1 cellular context compared by ENCODE assay signal in the genomic region with DNA sequence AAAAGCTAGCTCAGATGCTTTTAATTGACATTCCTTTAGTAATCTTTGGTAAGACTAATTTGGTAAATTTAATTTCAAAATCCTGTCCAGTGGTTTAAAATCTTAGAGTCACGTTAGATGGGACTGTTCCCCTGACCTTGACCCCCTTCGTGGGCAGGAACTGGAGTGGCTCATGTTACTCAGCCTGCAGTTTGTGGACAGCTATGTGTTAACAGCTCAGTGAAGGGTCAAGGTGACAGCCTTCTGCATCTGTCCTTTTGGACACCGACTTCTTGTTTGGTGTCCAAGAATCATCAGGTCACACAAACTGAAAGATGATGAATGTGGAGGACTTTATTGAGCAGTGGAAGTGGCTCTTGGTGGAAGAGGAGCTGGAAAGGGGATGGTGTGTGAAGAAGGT.
TF ChIP-seq lines count a peak whose summit lies in the region.

No MANE protein-coding gene starts in this region.

TF ChIP-seq in HepG2, 621 proteins besides CTCF, POLR2A, EP300 and RAD21:
- TF ChIP-seq JDP2 (CRISPR knock-in tag; IDR thresholded peaks at IDR 0.05; ENCODE audit: borderline replicate concordance), result no peak
- TF ChIP-seq FOXK1 (CRISPR knock-in tag; IDR thresholded peaks at IDR 0.05; ENCODE audit: borderline replicate concordance, low read depth), result no peak
- TF ChIP-seq HDAC1 (CRISPR knock-in tag; IDR thresholded peaks at IDR 0.05), result peak; percentile 36; the same call in 1 of the 2 replicates
- no peak for TF ChIP-seq CCAR2 (optimal IDR thresholded peaks at IDR 0.05; ENCODE audit: low read depth, low read length)
- TF ChIP-seq KMT2A (CRISPR knock-in tag; IDR thresholded peaks at IDR 0.05), result no peak
- peak; percentile 36; the same call in 1 of the 2 replicates for TF ChIP-seq RXRA (CRISPR knock-in tag; IDR thresholded peaks at IDR 0.05)
- peak; percentile 64 to 78 for TF ChIP-seq NR2F1 (CRISPR knock-in tag; IDR thresholded peaks at IDR 0.05)
- TF ChIP-seq SALL1 (CRISPR knock-in tag; IDR thresholded peaks at IDR 0.05), result peak; percentile 32; the same call in 1 of the 2 replicates
- TF ChIP-seq HNF4A (CRISPR knock-in tag; IDR thresholded peaks at IDR 0.05), result peak; percentile 63
- no peak for TF ChIP-seq PHF20 (CRISPR knock-in tag; IDR thresholded peaks at IDR 0.05)
- no peak for TF ChIP-seq MZF1 (CRISPR knock-in tag; IDR thresholded peaks at IDR 0.05; ENCODE audit: borderline replicate concordance)
- peak; percentile 54 for TF ChIP-seq NR2F6 (IDR thresholded peaks at IDR 0.05)
- peak; percentile 76 for TF ChIP-seq NR2F6 (CRISPR knock-in tag; IDR thresholded peaks at IDR 0.05)
- no peak for TF ChIP-seq FOXK2 (IDR thresholded peaks at IDR 0.05)
- TF ChIP-seq ZNF513 (CRISPR knock-in tag; conservative IDR thresholded peaks at IDR 0.05), result no peak
- TF ChIP-seq ZNF496 (CRISPR knock-in tag; IDR thresholded peaks at IDR 0.05; ENCODE audit: insufficient replicate concordance), result no peak
- peak; percentile 32; the same call in 1 of the 2 replicates for TF ChIP-seq SIX4 (CRISPR knock-in tag; IDR thresholded peaks at IDR 0.05)
- TF ChIP-seq GATAD2A (CRISPR knock-in tag; IDR thresholded peaks at IDR 0.05), result 0 out of 2 replicates have a peak, but pooled peaks have one; percentile 28
- TF ChIP-seq CENPT (CRISPR knock-in tag; IDR thresholded peaks at IDR 0.05; ENCODE audit: low read depth), result no peak
- TF ChIP-seq ZIK1 (CRISPR knock-in tag; IDR thresholded peaks at IDR 0.05; ENCODE audit: borderline replicate concordance, low read depth), result no peak
- TF ChIP-seq EED (CRISPR knock-in tag; IDR thresholded peaks at IDR 0.05), result no peak
- peak; percentile 42; the same call in 1 of the 2 replicates for TF ChIP-seq BCL6 (CRISPR knock-in tag; IDR thresholded peaks at IDR 0.05)
- TF ChIP-seq SIX1 (CRISPR knock-in tag; IDR thresholded peaks at IDR 0.05; ENCODE audit: borderline replicate concordance), result peak; percentile 34; the same call in 1 of the 2 replicates
- no peak for TF ChIP-seq ELF1 (CRISPR knock-in tag; IDR thresholded peaks at IDR 0.05)
- TF ChIP-seq NR2F2 (IDR thresholded peaks at IDR 0.05; ENCODE audit: borderline replicate concordance, low read depth), result 0 out of 2 replicates have a peak, but pooled peaks have one; percentile 37
- no peak for TF ChIP-seq FLYWCH1 (CRISPR knock-in tag; IDR thresholded peaks at IDR 0.05)
- TF ChIP-seq ZNF775 (CRISPR knock-in tag; IDR thresholded peaks at IDR 0.05; ENCODE audit: borderline replicate concordance), result no peak
- peak; percentile 47 for TF ChIP-seq NR2C2 (CRISPR knock-in tag; IDR thresholded peaks at IDR 0.05; ENCODE audit: borderline replicate concordance)
- peak; percentile 90 for TF ChIP-seq RARA (CRISPR knock-in tag; IDR thresholded peaks at IDR 0.05)
- peak; percentile 20; the same call in 1 of the 2 replicates for TF ChIP-seq RXRB (CRISPR knock-in tag; IDR thresholded peaks at IDR 0.05; ENCODE audit: borderline replicate concordance)
- peak; percentile 13 for TF ChIP-seq SKI (IDR thresholded peaks at IDR 0.05; ENCODE audit: partially characterized antibody)
- 0 out of 2 replicates have a peak, but pooled peaks have one; percentile 24 for TF ChIP-seq ARID5B (CRISPR knock-in tag; IDR thresholded peaks at IDR 0.05)
- peak; percentile 27; the same call in 1 of the 2 replicates for TF ChIP-seq ZNF652 (CRISPR knock-in tag; IDR thresholded peaks at IDR 0.05; ENCODE audit: borderline replicate concordance, low read depth)
- TF ChIP-seq ESRRA (CRISPR knock-in tag; IDR thresholded peaks at IDR 0.05; ENCODE audit: low read depth), result no peak
